3 cellular contexts compared by ENCODE assay signal in genomic region chr7:19143930-19144574, GRCh38.
TF ChIP-seq lines count a peak whose summit lies in the region.

No MANE protein-coding gene starts in this region.

TF ChIP-seq in SK-N-SH, 30 proteins besides CTCF, POLR2A, EP300 and RAD21:
- TF ChIP-seq TEAD4 (IDR thresholded peaks at IDR 0.05; ENCODE audit: borderline replicate concordance, insufficient read depth) (no peak), JUND (IDR thresholded peaks at IDR 0.05) (no peak), SMC3 (IDR thresholded peaks at IDR 0.05; ENCODE audit: low read depth, low read length) (no peak), MEF2A (IDR thresholded peaks at IDR 0.05; ENCODE audit: borderline replicate concordance, low read depth) (no peak), IRF3 (IDR thresholded peaks at IDR 0.05; ENCODE audit: low read depth, low read length) (no peak), GABPA (IDR thresholded peaks at IDR 0.05; ENCODE audit: low read depth) (no peak), RFX5 (IDR thresholded peaks at IDR 0.05; ENCODE audit: low read length) (no peak), EZH2phosphoT487 (IDR thresholded peaks at IDR 0.05; ENCODE audit: borderline replicate concordance, low read depth) (no peak), PBX3 (IDR thresholded peaks at IDR 0.05) (no peak), MXI1 (IDR thresholded peaks at IDR 0.05; ENCODE audit: low read depth, low read length) (no peak), FOSL2 (IDR thresholded peaks at IDR 0.05; ENCODE audit: borderline replicate concordance, low read depth) (no peak)

TF ChIP-seq in SK-N-SH treated with all-trans-retinoic acid at 6 μM for 48 hours, 23 proteins besides CTCF, POLR2A, EP300 and RAD21:
- TF ChIP-seq BACH2 (CRISPR knock-in tag; IDR thresholded peaks at IDR 0.05; ENCODE audit: borderline replicate concordance) = no peak
- TF ChIP-seq TOX (CRISPR knock-in tag; IDR thresholded peaks at IDR 0.05; ENCODE audit: borderline replicate concordance) = no peak
- no peak for TF ChIP-seq ZNF70 (CRISPR knock-in tag; IDR thresholded peaks at IDR 0.05)
- no peak for TF ChIP-seq ARNTL (CRISPR knock-in tag; IDR thresholded peaks at IDR 0.05; ENCODE audit: borderline replicate concordance, low read depth)

TF ChIP-seq in H1, 55 proteins besides CTCF, POLR2A, EP300 and RAD21:
- TF ChIP-seq RBBP5 (IDR thresholded peaks at IDR 0.05; ENCODE audit: borderline replicate concordance, low read depth, low read length) (no peak; the same call in 1 of the 2 replicates), YY1 (IDR thresholded peaks at IDR 0.05; ENCODE audit: low read depth, low read length) (no peak; the same call in 1 of the 2 replicates), SIN3A (conservative IDR thresholded peaks at IDR 0.05 in 1 of 2, IDR thresholded peaks at IDR 0.05 in 1 of 2; ENCODE audit: low read depth in 1 of 2, low read length in 2 of 2) (0 out of 4 replicates have a peak, but pooled peaks of 1 of the 2 experiments have one; percentile 22), FOSL1 (IDR thresholded peaks at IDR 0.05; ENCODE audit: insufficient read depth, low read depth, low read length) (no peak), EGR1 (IDR thresholded peaks at IDR 0.05; ENCODE audit: borderline replicate concordance, low read depth, low read length) (peak; percentile 58), RNF2 (IDR thresholded peaks at IDR 0.05; ENCODE audit: borderline replicate concordance, low read depth, low read length, missing control alignments, poor library complexity, severe bottlenecking) (peak; percentile 90), SIX5 (IDR thresholded peaks at IDR 0.05; ENCODE audit: low read depth, low read length) (no peak), SUZ12 (IDR thresholded peaks at IDR 0.05; ENCODE audit: low read length) (peak; percentile 72), BCL11A (IDR thresholded peaks at IDR 0.05; ENCODE audit: low read depth in 2 of 2, low read length in 2 of 2) (no peak), CBX8 (IDR thresholded peaks at IDR 0.05; ENCODE audit: borderline replicate concordance, low read depth, low read length) (no peak; the same call in 1 of the 2 replicates), CTBP2 (IDR thresholded peaks at IDR 0.05; ENCODE audit: borderline replicate concordance, insufficient read depth, insufficient read length, low read length) (peak; percentile 96), EZH2 (IDR thresholded peaks at IDR 0.05; ENCODE audit: low read depth, low read length, severe bottlenecking) (peak; percentile 39), TEAD4 (IDR thresholded peaks at IDR 0.05; ENCODE audit: low read depth, low read length) (no peak), ATF3 (IDR thresholded peaks at IDR 0.05; ENCODE audit: insufficient read depth, low read depth, low read length) (no peak), E2F6 (IDR thresholded peaks at IDR 0.05) (no peak), RFX5 (IDR thresholded peaks at IDR 0.05; ENCODE audit: borderline replicate concordance, low read depth, low read length) (no peak), ATF2 (IDR thresholded peaks at IDR 0.05; ENCODE audit: low read length) (no peak), SP4 (IDR thresholded peaks at IDR 0.05; ENCODE audit: low read length) (no peak), CHD1 (IDR thresholded peaks at IDR 0.05; ENCODE audit: low read depth, low read length) (no peak), TBP (IDR thresholded peaks at IDR 0.05; ENCODE audit: low read depth, low read length) (no peak), USF2 (IDR thresholded peaks at IDR 0.05; ENCODE audit: low read length) (no peak), SP2 (IDR thresholded peaks at IDR 0.05; ENCODE audit: low read length) (no peak), KDM4A (IDR thresholded peaks at IDR 0.05; ENCODE audit: low read depth, low read length, severe bottlenecking) (peak; percentile 78), SP1 (IDR thresholded peaks at IDR 0.05; ENCODE audit: low read depth, low read length) (0 out of 2 replicates have a peak, but pooled peaks have one; percentile 5), CHD7 (IDR thresholded peaks at IDR 0.05; ENCODE audit: insufficient replicate concordance, low read length) (no peak), GABPA (IDR thresholded peaks at IDR 0.05; ENCODE audit: borderline replicate concordance, insufficient read depth, low read length) (no peak)
